Comparison of ENCODE assay signal across 9 cellular contexts in genomic region chr7:229184-229964, GRCh38. TPM values are rescaled to one million over a fixed set of nuclear protein-coding genes. Genes with fewer than 3 reads are reported as not detected.
DNase-seq lines count a peak whose midpoint lies in the region; ATAC-seq and TF ChIP-seq lines count a peak whose summit lies in the region.
"Had no signal": no experiment of that assay in that cellular context is flagged by ENCODE, and none has a peak within 500 bp of the region (broad histone marks: within the 10 kb centered on the region; RNA-seq: fewer than 3 reads in every experiment).

No MANE protein-coding gene starts in this region.

- POLR2A ChIA-PET in GM10248 (lab: Yijun Ruan, JAX), result no interaction called here

- ATAC-seq in body of pancreas, result peak; percentile 43
- ATAC-seq in right cardiac atrium, result peak; percentile 77 to 84

- WGBS in body of pancreas, 2 donors, result 87 to 89% methylated on average over 25 to 29 of the region's 29 CpGs
- WGBS in right cardiac atrium, result 57% methylated on average over 29 of the region's 29 CpGs

- H3K4me1 ChIP-seq in body of pancreas, result peaks cover 5% of the 10 kb centered on the region
- H3K4me1 ChIP-seq in right cardiac atrium (ENCODE audit: control insufficient read depth, insufficient read depth, low read length), result peaks cover 8% of the 10 kb centered on the region

- in situ Hi-C loops in KBM-7 (cut with MboI; ENCODE audit: low pct_unique_long_range_greater_than_20kb, low sequenced_read_pairs), result no loop called here

- no peaks in the 10 kb centered on the region for H3K9me3 ChIP-seq in body of pancreas
- no peaks in the 10 kb centered on the region for H3K9me3 ChIP-seq in right cardiac atrium (ENCODE audit: control insufficient read depth, low read length)

- H3K27ac ChIP-seq in body of pancreas (peak overlapping the region in 1 of 4 donors; percentile 12), right cardiac atrium (ENCODE audit: low read length) (no peak overlapping the region)

- CTCF ChIA-PET in GM10248 (lab: Yijun Ruan, JAX), result no interaction called here

- H3K4me3 ChIP-seq in body of pancreas, result no peak overlapping the region
- no peak overlapping the region for H3K4me3 ChIP-seq in right cardiac atrium (ENCODE audit: low read length)

- TF ChIP-seq CTCF in body of pancreas (IDR thresholded peaks at IDR 0.05) (no peak), GM10248 (IDR thresholded peaks at IDR 0.05; ENCODE audit: control extremely low read depth, extremely low read depth, low read depth, missing control alignments) (no peak)

- DNase-seq in AG20443 (ENCODE audit: low spot score) (peak; percentile 91), body of pancreas (peak in 3 of 4 donors; percentile 43 to 52 (median 46)), right cardiac atrium (peak; percentile 86 to 93 (median 90)), renal cortical epithelial cell (ENCODE audit: low read depth) (peak; percentile 78), KBM-7 (no peak), GM10248 (ENCODE audit: extremely low spot score) (no peak), NCI-H510A (lab: John Stamatoyannopoulos, UW) (no peak)
- no peak for DNase-seq in stimulated activated naive CD4-positive, alpha-beta T cell treated with Interleukin-2 at 50 U/mL for 16 hours (lab: John Stamatoyannopoulos, UW)
- DNase-seq: activated T-cell treated with anti-CD3 and anti-CD28 coated beads, Interleukin-2, amount 50 U/mL, for 1 hour had no signal

- H3K36me3 ChIP-seq in body of pancreas (replicated peaks in 1 of 2; ENCODE audit: insufficient read depth in 1 of 2, low read depth in 2 of 2), result no peaks in the 10 kb centered on the region

- TF ChIP-seq POLR2A in body of pancreas (IDR thresholded peaks at IDR 0.05), result no peak

- H3K27me3 ChIP-seq in body of pancreas (no peaks in the 10 kb centered on the region), right cardiac atrium (ENCODE audit: control insufficient read depth, insufficient read depth) (no peaks in the 10 kb centered on the region)

- intact Hi-C loops in body of pancreas (cut with DNase I), result no loop called here
- intact Hi-C loops in right cardiac atrium (cut with DNase I), result no loop called here

RNA-seq across cellular contexts. Expression of gene FAM20C, which starts 37.0 kb away (rescaled TPM):
- 10 to 100 TPM; 12.7 to 26.0 TPM for total RNA-seq in body of pancreas
- total RNA-seq in right cardiac atrium, result 10 to 100 TPM; 25.3 to 46.3 (median 33.9) TPM
- 17.6 TPM for polyA plus RNA-seq in right cardiac atrium
- 34.9 and 119 TPM in 2 replicates for total RNA-seq in renal cortical epithelial cell

Comparison
In these comparisons a context has a peak if more than half of its experiments do, and no peak if none do; other contexts are left out.
1. DNase-seq: peak in AG20443 (single experiment), body of pancreas (3 of 4), right cardiac atrium (3 of 3) and renal cortical epithelial cell (single experiment); none in KBM-7 (single experiment), GM10248 (single experiment), NCI-H510A (single experiment) and stimulated activated naive CD4-positive, alpha-beta T cell treated with Interleukin-2 at 50 U/mL for 16 hours (single experiment).